In the genomic region with DNA sequence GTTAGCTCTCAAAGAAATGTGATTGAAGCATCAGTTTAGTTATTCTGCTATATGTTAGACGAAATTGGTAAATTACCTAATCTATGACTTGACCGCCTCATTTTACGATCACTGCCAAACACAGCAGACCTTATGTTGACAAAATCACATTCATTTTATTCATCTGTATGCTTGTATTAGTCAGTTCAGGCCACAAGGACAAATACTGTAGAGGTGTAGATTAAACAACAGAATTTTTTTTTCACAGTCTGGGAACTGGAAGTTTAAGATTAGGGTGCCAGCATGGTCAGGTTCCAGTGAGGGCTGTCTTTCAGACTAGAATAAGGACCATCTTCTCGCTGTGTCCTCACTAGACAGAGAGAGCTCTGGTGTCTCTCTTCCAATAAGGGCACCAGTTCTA, we compare ENCODE assay signal across 13 cellular contexts.
DNase-seq lines count a peak whose midpoint lies in the region; ATAC-seq and TF ChIP-seq lines count a peak whose summit lies in the region.
"Had no signal": no experiment of that assay in that cellular context is flagged by ENCODE, and none has a peak within 500 bp of the region (broad histone marks: within the 10 kb centered on the region; RNA-seq: fewer than 3 reads in every experiment).

No MANE protein-coding gene starts in this region.

- no peaks in the 10 kb centered on the region for H3K4me1 Mint-ChIP-seq in effector memory CD8-positive, alpha-beta T cell (ENCODE audit: low read depth in 2 of 2)

- H3K4me3 Mint-ChIP-seq in effector memory CD8-positive, alpha-beta T cell, result no peak overlapping the region
- H3K4me3 Mint-ChIP-seq: CD8-positive, alpha-beta T cell had no signal

- no peak overlapping the region for H3K4me3 ChIP-seq in transverse colon
- H3K4me3 ChIP-seq in right cardiac atrium (ENCODE audit: low read length), result no peak overlapping the region
- H3K4me3 ChIP-seq in BE2C (ENCODE audit: low read depth, low read length), result no peak overlapping the region
- H3K4me3 ChIP-seq: BLaER1 treated with 17β-estradiol and CSF1 and Interleukin-3, amounts not matched to agents 10 nM and 100 nM; HAP-1 had no signal

- ATAC-seq in GM19324 (IDR thresholded peaks at IDR 0.05; ENCODE audit: low FRiP score, unreplicated experiment) (peak; percentile 22), left colon (peak; percentile 16), right cardiac atrium (no peak)
- no peak for ATAC-seq in effector memory CD8-positive, alpha-beta T cell (replicated peaks)
- ATAC-seq: CD8-positive, alpha-beta T cell had no signal

- in situ Hi-C loops in transverse colon (cut with MboI; ENCODE audit: low pct_ligation_motif_present in 1 of 4, low pct_unique_long_range_greater_than_20kb in 1 of 4, low sequenced_read_pairs in 3 of 4), result no loop called here

- H3K27ac ChIP-seq in VCaP, result peak overlapping the region; percentile 8; the same call in 1 of the 2 replicates
- peak overlapping the region; percentile 26 to 46 (median 34) for H3K27ac ChIP-seq in transverse colon
- H3K27ac ChIP-seq in right cardiac atrium (ENCODE audit: low read length), result no peak overlapping the region
- H3K27ac ChIP-seq: BLaER1 treated with 17β-estradiol and CSF1 and Interleukin-3, amounts not matched to agents 10 nM and 100 nM had no signal

- H3K9me3 ChIP-seq in transverse colon, result no peaks in the 10 kb centered on the region
- H3K9me3 ChIP-seq in right cardiac atrium (ENCODE audit: control insufficient read depth, low read length), result no peaks in the 10 kb centered on the region
- no peaks in the 10 kb centered on the region for H3K9me3 ChIP-seq in BE2C
- H3K9me3 ChIP-seq: HAP-1 had no signal

- TF ChIP-seq POLR2A in transverse colon (IDR thresholded peaks at IDR 0.05), result no peak

- 61 to 78% methylated on average over 4 of the region's 4 CpGs for WGBS in transverse colon (ENCODE audit: low coverage in 1 of 2), 2 donors
- 91% methylated on average over 4 of the region's 4 CpGs for WGBS in right cardiac atrium

- intact Hi-C loops in left colon (cut with DNase I, micrococcal nuclease) (no loop called here), transverse colon (cut with DNase I; ENCODE audit: low total_unique reads) (no loop called here), right cardiac atrium (cut with DNase I) (no loop called here)

- H3K27me3 Mint-ChIP-seq in effector memory CD8-positive, alpha-beta T cell, result peaks cover under 1 to 5% of the 10 kb centered on the region in 2 donors

- H3K27me3 ChIP-seq in transverse colon (no peaks in the 10 kb centered on the region), right cardiac atrium (ENCODE audit: control insufficient read depth, insufficient read depth) (no peaks in the 10 kb centered on the region), BE2C (no peaks in the 10 kb centered on the region)
- H3K27me3 ChIP-seq: BLaER1 treated with 17β-estradiol and CSF1 and Interleukin-3, amounts not matched to agents 10 nM and 100 nM had no signal

- no peak overlapping the region for H3K27ac Mint-ChIP-seq in effector memory CD8-positive, alpha-beta T cell
- H3K27ac Mint-ChIP-seq: CD8-positive, alpha-beta T cell had no signal

- DNase-seq in left colon (no peak), transverse colon (no peak), right cardiac atrium (no peak), BE2C (no peak)
- DNase-seq in effector memory CD8-positive, alpha-beta T cell, result no peak
- DNase-seq: 8988T; Calu3; CD8-positive, alpha-beta T cell; GDM1 had no signal

- H3K9me3 Mint-ChIP-seq in effector memory CD8-positive, alpha-beta T cell, result no peaks in the 10 kb centered on the region
- H3K9me3 Mint-ChIP-seq: CD8-positive, alpha-beta T cell had no signal

- H3K36me3 Mint-ChIP-seq in effector memory CD8-positive, alpha-beta T cell (ENCODE audit: insufficient read depth), result no peaks in the 10 kb centered on the region
- H3K36me3 Mint-ChIP-seq: CD8-positive, alpha-beta T cell had no signal

- no peak for TF ChIP-seq EP300 in transverse colon (IDR thresholded peaks at IDR 0.05; ENCODE audit: low read depth)

- H3K36me3 ChIP-seq in transverse colon (no peaks in the 10 kb centered on the region), BE2C (no peaks in the 10 kb centered on the region)
- H3K36me3 ChIP-seq: BLaER1 treated with 17β-estradiol and CSF1 and Interleukin-3, amounts not matched to agents 10 nM and 100 nM; HAP-1 had no signal

- H3K4me1 ChIP-seq in transverse colon (peaks cover 0 to 12% (median 6%) of the 10 kb centered on the region in 4 donors), right cardiac atrium (ENCODE audit: control insufficient read depth, insufficient read depth, low read length) (no peaks in the 10 kb centered on the region), BE2C (no peaks in the 10 kb centered on the region)
- H3K4me1 ChIP-seq: BLaER1 treated with 17β-estradiol and CSF1 and Interleukin-3, amounts not matched to agents 10 nM and 100 nM; HAP-1 had no signal

- no peak for TF ChIP-seq CTCF in VCaP (conservative IDR thresholded peaks at IDR 0.05)
- no peak for TF ChIP-seq CTCF in transverse colon (IDR thresholded peaks at IDR 0.05)
- no peak for TF ChIP-seq CTCF in BE2C (IDR thresholded peaks at IDR 0.05; ENCODE audit: low read depth, low read length)

Comparison
In these comparisons a context has a peak if more than half of its experiments do, and no peak if none do; other contexts are left out.
1. ATAC-seq: peak in GM19324 (single experiment) and left colon (single experiment); none in right cardiac atrium (0 of 2) and effector memory CD8-positive, alpha-beta T cell (single experiment).